In the genomic region with DNA sequence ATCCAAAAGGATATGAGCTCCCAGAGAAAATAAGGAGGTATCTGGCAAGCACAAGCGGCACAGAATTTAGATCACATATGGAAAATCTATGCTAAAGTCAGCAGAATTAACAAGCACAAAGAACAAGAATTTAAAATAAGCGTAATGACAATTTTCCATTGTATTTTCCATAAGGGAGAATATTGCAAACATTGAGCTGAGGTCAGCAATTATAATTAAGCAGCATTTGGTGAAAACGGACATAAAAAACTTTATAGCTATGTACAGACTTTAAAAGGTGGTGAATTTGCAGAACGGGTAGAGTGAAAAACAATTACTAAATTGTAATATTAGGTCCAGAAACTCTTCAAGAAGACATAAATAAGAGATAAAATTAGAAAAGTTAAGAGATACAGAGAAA, we compare ENCODE assay signal across 7 cellular contexts.
"Had no signal": no experiment of that assay in that cellular context is flagged by ENCODE, and none has a peak within 500 bp of the region (broad histone marks: within the 10 kb centered on the region; RNA-seq: fewer than 3 reads in every experiment).

No MANE protein-coding gene starts in this region.

- H3K36me3 ChIP-seq: HAP-1 had no signal

- H3K4me1 Mint-ChIP-seq: IgD-negative memory B cell had no signal

- DNase-seq: GM23248, HFFc6, KG1 had no signal

- H3K9me3 ChIP-seq: HAP-1 had no signal

- H3K27ac ChIP-seq: GM23248, HL-60 had no signal

- H3K4me3 Mint-ChIP-seq: HFFc6, IgD-negative memory B cell had no signal

- H3K36me3 Mint-ChIP-seq: IgD-negative memory B cell had no signal

- H3K9me3 Mint-ChIP-seq: HFFc6, IgD-negative memory B cell had no signal

- H3K4me1 ChIP-seq: HAP-1 had no signal

- H3K9ac ChIP-seq: GM23248 had no signal

- H3K27ac Mint-ChIP-seq: HFFc6, IgD-negative memory B cell had no signal

- H3K4me3 ChIP-seq: GM23248, HAP-1 had no signal

- ATAC-seq: HCT116 had no signal

- H3K27me3 Mint-ChIP-seq: IgD-negative memory B cell had no signal

- H2AFZ ChIP-seq: GM23248 had no signal
